ENCODE assay signal across 20 cellular contexts in the genomic region with DNA sequence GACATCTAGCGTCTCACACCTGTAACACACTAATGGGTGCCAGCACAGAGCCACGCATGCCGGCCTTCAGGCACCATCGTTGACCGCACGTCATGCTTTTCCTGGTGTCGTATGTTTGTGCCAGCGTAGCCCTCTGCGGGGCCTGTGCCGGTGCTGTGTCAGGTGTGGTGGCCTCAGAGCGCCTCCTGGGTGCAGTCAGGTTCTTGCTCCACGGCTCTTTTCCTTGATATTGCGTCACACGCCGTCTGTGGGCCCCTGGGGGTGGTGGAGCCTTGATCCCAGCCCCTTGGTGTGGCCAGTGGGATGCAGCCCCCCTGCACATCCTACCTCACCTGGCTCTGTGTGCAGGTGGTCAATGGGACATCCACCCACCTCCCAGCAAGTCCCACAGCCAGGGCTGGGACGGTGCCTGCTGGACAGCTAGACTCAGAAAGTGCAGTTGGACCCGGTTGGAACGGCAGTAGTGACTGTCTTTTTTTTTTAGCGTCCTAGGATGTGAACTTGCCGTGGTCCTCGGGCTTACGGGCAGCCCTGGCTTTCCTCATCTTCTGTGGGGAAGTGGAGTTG.
"Had no signal": no experiment of that assay in that cellular context is flagged by ENCODE, and none has a peak within 500 bp of the region (broad histone marks: within the 10 kb centered on the region; RNA-seq: fewer than 3 reads in every experiment).

No MANE protein-coding gene starts in this region.

- H3K4me3 Mint-ChIP-seq: activated CD4-positive, alpha-beta memory T cell treated with anti-CD3 and anti-CD28 coated beads for 36 hours; activated CD4-positive, alpha-beta T cell treated with anti-CD3 and anti-CD28 coated beads for 36 hours; activated CD8-positive, alpha-beta memory T cell treated with anti-CD3 and anti-CD28 coated beads, Interleukin-2, amount 10 ng/mL, durations not matched to agents 7 days and 5 days; naive thymus-derived CD4-positive, alpha-beta T cell had no signal

- H3K4me2 ChIP-seq: hepatocyte had no signal

- H3K9me3 ChIP-seq: breast epithelium, tibial artery had no signal

- ATAC-seq: activated CD4-positive, alpha-beta T cell treated with anti-CD3 and anti-CD28 coated beads for 36 hours; activated CD8-positive, alpha-beta memory T cell treated with anti-CD3 and anti-CD28 coated beads, Interleukin-2, amount 10 ng/mL, durations not matched to agents 7 days and 5 days; naive thymus-derived CD4-positive, alpha-beta T cell had no signal

- H3K4me3 ChIP-seq: breast epithelium, hepatocyte, tibial artery had no signal

- H3K27me3 Mint-ChIP-seq: activated CD4-positive, alpha-beta memory T cell treated with anti-CD3 and anti-CD28 coated beads for 36 hours; activated CD4-positive, alpha-beta T cell treated with anti-CD3 and anti-CD28 coated beads for 36 hours; activated CD8-positive, alpha-beta memory T cell treated with anti-CD3 and anti-CD28 coated beads, Interleukin-2, amount 10 ng/mL, durations not matched to agents 7 days and 5 days; naive thymus-derived CD4-positive, alpha-beta T cell had no signal

- H3K4me1 ChIP-seq: breast epithelium, tibial artery had no signal

- H3K27me3 ChIP-seq: breast epithelium, hepatocyte, tibial artery had no signal

- DNase-seq: activated CD4-positive, alpha-beta memory T cell treated with anti-CD3 and anti-CD28 coated beads for 36 hours; activated CD4-positive, alpha-beta T cell treated with anti-CD3 and anti-CD28 coated beads for 36 hours; activated CD8-positive, alpha-beta memory T cell treated with anti-CD3 and anti-CD28 coated beads, Interleukin-2, amount 10 ng/mL, durations not matched to agents 7 days and 5 days; activated naive CD4-positive, alpha-beta T cell treated with Interleukin-2 at 50 U/mL for 16 hours; anterior cingulate cortex; dermis blood vessel endothelial cell; effector memory CD4-positive, alpha-beta T cell; foreskin fibroblast; left cardiac atrium; mesenchymal stem cell; naive thymus-derived CD4-positive, alpha-beta T cell; nucleus accumbens; stimulated activated CD4-positive, alpha-beta T cell treated with anti-CD3 and anti-CD28 coated beads, Interleukin-12 subunit alpha, Interleukin-12 subunit beta, amount 100 ng/mL, for 4 hours; stimulated activated CD4-positive, alpha-beta T cell treated with anti-CD3 and anti-CD28 coated beads, Interleukin-1b, Interleukin-23, amount 100 ng/mL, for 48 hours; stimulated activated CD8-positive, alpha-beta memory T cell treated with anti-CD3 and anti-CD28 coated beads, Interleukin-4, amount 100 ng/mL, for 48 hours; stimulated activated naive CD4-positive, alpha-beta T cell treated with Interleukin-2 at 50 U/mL for 16 hours; tibial artery had no signal

- H3K9me3 Mint-ChIP-seq: activated CD4-positive, alpha-beta memory T cell treated with anti-CD3 and anti-CD28 coated beads for 36 hours; activated T-helper 2 cell treated with anti-CD3 and anti-CD28 coated beads, Interferon-gamma antibody, Interleukin-2, Interleukin-4, amounts not matched to agents 10 μg/mL and 5 μg/mL and 100 μg/mL, durations not matched to agents 14 hours and 24 hours and 36 hours; naive thymus-derived CD4-positive, alpha-beta T cell had no signal

- H3K27ac Mint-ChIP-seq: activated CD4-positive, alpha-beta T cell treated with anti-CD3 and anti-CD28 coated beads for 36 hours; activated CD8-positive, alpha-beta memory T cell treated with anti-CD3 and anti-CD28 coated beads, Interleukin-2, amount 10 ng/mL, durations not matched to agents 7 days and 5 days; activated T-helper 2 cell treated with anti-CD3 and anti-CD28 coated beads, Interferon-gamma antibody, Interleukin-2, Interleukin-4, amounts not matched to agents 10 μg/mL and 5 μg/mL and 100 μg/mL, durations not matched to agents 14 hours and 24 hours and 36 hours had no signal

- H3K27ac ChIP-seq: breast epithelium, hepatocyte, tibial artery had no signal

- H3K36me3 ChIP-seq: breast epithelium had no signal
